Comparison of ENCODE assay signal across 9 cellular contexts in the genomic region with DNA sequence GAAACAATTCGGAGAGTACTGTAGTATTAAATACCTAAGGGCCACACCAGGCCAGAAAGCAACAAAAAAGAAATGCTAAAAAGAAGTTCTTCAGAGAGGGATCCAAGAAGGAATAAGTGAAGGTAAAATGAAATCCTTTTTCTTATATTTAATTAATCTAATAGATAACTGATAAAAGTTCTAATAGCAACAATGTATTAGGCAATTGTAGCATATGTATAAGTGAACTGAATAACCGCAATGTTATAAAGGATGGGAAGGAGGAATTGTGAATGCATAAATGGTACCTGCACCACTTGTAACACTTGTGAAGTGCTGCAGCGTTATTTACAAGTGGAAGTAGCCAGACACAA. TPM values are rescaled to one million over a fixed set of nuclear protein-coding genes. Genes with fewer than 3 reads are reported as not detected.
A peak's percentile ranks its signal among the peaks of the same experiment; 100 is the strongest.
DNase-seq lines count a peak whose midpoint lies in the region; ATAC-seq, FAIRE-seq and TF ChIP-seq lines count a peak whose summit lies in the region.
"Had no signal": no experiment of that assay in that cellular context is flagged by ENCODE, and none has a peak within 500 bp of the region (broad histone marks: within the 10 kb centered on the region; RNA-seq: fewer than 3 reads in every experiment).

No MANE protein-coding gene starts in this region.

- H3K9ac ChIP-seq in SK-N-SH (peak overlapping the region; percentile 23; the same call in 1 of the 2 replicates), GM12878 (ENCODE audit: control insufficient read depth, insufficient read depth, low read length) (peak overlapping the region; percentile 74), neuronal stem cell (ENCODE audit: low read depth, low read length, poor library complexity) (no peak overlapping the region)

- intact Hi-C loops in GM12878 (cut with micrococcal nuclease; ENCODE audit: unreplicated experiment), result loop anchor here (1.0 to 5.0 kb wide), 6 partner anchors 12 to 358 kb away; partner anchors contain the start of gene KCMF1

- no peak overlapping the region for H2AK5ac ChIP-seq in neuronal stem cell (ENCODE audit: low read depth, low read length)

- POLR2A ChIA-PET in SK-N-SH (lab: Yijun Ruan, JAX), result no interaction called here
- POLR2A ChIA-PET in GM12878 (lab: Charles Lee), result interaction anchor here (6.1 to 7.0 kb wide), 2 partner anchors 13 to 19 kb away, joined by 43 to 79 read pairs; no protein-coding TSS in a partner anchor

- TF ChIP-seq EP300 in SK-N-SH (IDR thresholded peaks at IDR 0.05; ENCODE audit: borderline replicate concordance in 1 of 2, low read depth in 1 of 2, low read length in 1 of 2), result no peak
- no peak for TF ChIP-seq EP300 in GM12878 (IDR thresholded peaks at IDR 0.05; ENCODE audit: borderline replicate concordance in 1 of 2, control insufficient read depth in 1 of 2, low read depth in 2 of 2, low read length in 2 of 2)

- H3K79me2 ChIP-seq in SK-N-SH (ENCODE audit: insufficient read depth) (peaks cover 7% of the 10 kb centered on the region; the same call in 1 of the 2 replicates), GM12878 (ENCODE audit: control insufficient read depth, insufficient read depth, low read length) (peaks cover 26% of the 10 kb centered on the region)

- H3K23ac ChIP-seq in neuronal stem cell (ENCODE audit: low read depth, low read length, poor library complexity), result no peak overlapping the region

- DNase-seq in SK-N-SH (no peak), GM12878 (ENCODE audit: low read depth, low spot score) (no peak), neuronal stem cell (ENCODE audit: low spot score) (no peak), COLO668 (lab: John Stamatoyannopoulos, UW; ENCODE audit: unreplicated experiment) (no peak), islet precursor cell (no peak)

- H3K4ac ChIP-seq in neuronal stem cell (ENCODE audit: low read length), result no peak overlapping the region

- no peak for FAIRE-seq in GM12878 (lab: Jason Lieb, UNC)

- H2BK5ac ChIP-seq in neuronal stem cell (ENCODE audit: low read length), result no peak overlapping the region

- H3K9me2 ChIP-seq in SK-N-SH, result no peaks in the 10 kb centered on the region

- H3K14ac ChIP-seq in neuronal stem cell (ENCODE audit: low read length), result no peak overlapping the region

- no peaks in the 10 kb centered on the region for H3K9me3 Mint-ChIP-seq in IgD-negative memory B cell

- BruUV-seq in GM12878 (replicated peaks; lab: Mats Ljungman, UMichigan), result TSS peak; percentile 75

- H3F3A ChIP-seq in SK-N-SH (replicated peaks; ENCODE audit: insufficient read depth), result peaks cover 24% of the 10 kb centered on the region

- no peaks in the 10 kb centered on the region for H3K27me3 Mint-ChIP-seq in IgD-negative memory B cell

- SMC1A ChIA-PET in GM12878 (lab: Charles Lee; ENCODE audit: uncharacterized antibody, unreplicated experiment), result interaction anchor here (0.5 to 7.9 kb wide), 10 partner anchors 15 to 434 kb away, joined by 3 to 190 read pairs (median 11); partner anchors contain the start of gene TMSB10

- H3K4me1 ChIP-seq in SK-N-SH (ENCODE audit: control insufficient read depth in 1 of 2, insufficient read depth in 2 of 2, low read depth in 1 of 2, low read length in 1 of 2), result peaks cover 5 to 13% of the 10 kb centered on the region in 2 experiments; a peak in 2 of 4 replicates
- H3K4me1 ChIP-seq in GM12878 (ENCODE audit: control insufficient read depth, insufficient read depth, low read length), result peaks cover 33% of the 10 kb centered on the region
- peaks cover 0 to 9% of the 10 kb centered on the region in 2 donors for H3K4me1 ChIP-seq in neuronal stem cell (ENCODE audit: control insufficient read depth in 2 of 2, insufficient read depth in 1 of 2, low read depth in 1 of 2, low read length in 2 of 2)

- TF ChIP-seq RAD21 in SK-N-SH (IDR thresholded peaks at IDR 0.05; ENCODE audit: low read length) (no peak), GM12878 (IDR thresholded peaks at IDR 0.05; ENCODE audit: insufficient read depth, low read depth, low read length) (no peak)

- H3K9me3 ChIP-seq in SK-N-SH, result no peaks in the 10 kb centered on the region
- H3K9me3 ChIP-seq in GM12878 (replicated peaks; ENCODE audit: control insufficient read depth, insufficient read depth, low read length), result no peaks in the 10 kb centered on the region
- H3K9me3 ChIP-seq in neuronal stem cell (replicated peaks in 1 of 2; ENCODE audit: control insufficient read depth in 2 of 2, insufficient read depth in 1 of 2, low read depth in 1 of 2, low read length in 2 of 2), result no peaks in the 10 kb centered on the region
- H3K9me3 ChIP-seq: thyroid gland had no signal

- H3K4me3 ChIP-seq in SK-N-SH (ENCODE audit: low read depth in 2 of 2, low read length in 1 of 2) (peak overlapping the region in 1 of 2 experiments; percentile 60; a peak in 2 of 4 replicates), GM12878 (peak overlapping the region; percentile 71), neuronal stem cell (ENCODE audit: low read length in 2 of 2) (no peak overlapping the region)

- 45% methylated on average over 3 of the region's 3 CpGs for WGBS in SK-N-SH (ENCODE audit: low lambda C conversion rate)
- WGBS in GM12878 (ENCODE audit: insufficient coverage, insufficient replicate concordance, low lambda C conversion rate, missing lambda C conversion rate), result 39% methylated on average over 3 of the region's 3 CpGs
- no CpG with 5 or more reads among the region's 3 CpGs for WGBS in neuronal stem cell (ENCODE audit: extremely low coverage in 2 of 2, insufficient read length in 2 of 2, insufficient replicate concordance in 1 of 2), 2 donors

- no peak overlapping the region for H2BK12ac ChIP-seq in neuronal stem cell (ENCODE audit: low read length)

- RAD21 ChIA-PET in GM12878 (lab: Charles Lee; ENCODE audit: unreplicated experiment), result interaction anchor here (1.3 to 7.9 kb wide), 8 partner anchors 15 to 472 kb away, joined by 3 to 160 read pairs (median 58); partner anchors contain the start of genes KCMF1 and TMSB10

- H3K18ac ChIP-seq in neuronal stem cell (ENCODE audit: low read length), result no peak overlapping the region

- H2BK120ac ChIP-seq in neuronal stem cell (ENCODE audit: low read depth, low read length), result no peak overlapping the region

- H4K20me1 ChIP-seq in SK-N-SH (ENCODE audit: insufficient read depth) (no peaks in the 10 kb centered on the region), GM12878 (ENCODE audit: control insufficient read depth, insufficient read depth) (no peaks in the 10 kb centered on the region)

- H3K4me1 Mint-ChIP-seq in IgD-negative memory B cell, result peaks cover 27 to 42% (median 33%) of the 10 kb centered on the region in 3 donors

- H2BK15ac ChIP-seq in neuronal stem cell (ENCODE audit: low read length), result no peak overlapping the region

- ATAC-seq in SK-N-SH treated with all-trans-retinoic acid at 6 μM for 48 hours (no peak), GM12878 (no peak), GM19351 (IDR thresholded peaks at IDR 0.05; ENCODE audit: unreplicated experiment) (no peak)

- no peak for TF ChIP-seq POLR2A in GM12878 (IDR thresholded peaks at IDR 0.05; ENCODE audit: low read depth, low read length)

- H3K27ac ChIP-seq in SK-N-SH (ENCODE audit: low read depth in 2 of 2, low read length in 1 of 2) (peak overlapping the region in 1 of 2 experiments; percentile 36; a peak in 1 of 4 replicates), GM12878 (ENCODE audit: control insufficient read depth, insufficient read depth) (peak overlapping the region; percentile 70), neuronal stem cell (replicated peaks; ENCODE audit: low read length) (no peak overlapping the region)
- H3K27ac ChIP-seq: thyroid gland had no signal

- peaks cover 4% of the 10 kb centered on the region for H3K36me3 Mint-ChIP-seq in IgD-negative memory B cell

- TF ChIP-seq CTCF in SK-N-SH (IDR thresholded peaks at IDR 0.05) (no peak), GM12878 (IDR thresholded peaks at IDR 0.05 in 2 of 3, conservative IDR thresholded peaks at IDR 0.05 in 1 of 3; ENCODE audit: control insufficient read depth in 2 of 3, extremely low read depth in 1 of 3, insufficient read depth in 1 of 3, low read depth in 3 of 3, low read length in 3 of 3) (no peak)

- CTCF ChIA-PET in SK-N-SH (lab: Yijun Ruan, JAX), result interaction anchor here (0.8 to 2.8 kb wide), 14 partner anchors 8 to 436 kb away, joined by 3 to 78 read pairs (median 14); partner anchors contain the start of genes KCMF1 and TMSB10
- CTCF ChIA-PET in GM12878 (lab: Yijun Ruan, JAX), result interaction anchor here (1.9 to 7.9 kb wide), 12 partner anchors 15 to 434 kb away, joined by 6 to 275 read pairs (median 20); no protein-coding TSS in a partner anchor

- H2AFZ ChIP-seq in SK-N-SH (ENCODE audit: low read depth), result peak overlapping the region; percentile 84; the same call in 1 of the 2 replicates
- peak overlapping the region; percentile 93; the same call in 1 of the 2 replicates for H2AFZ ChIP-seq in GM12878 (ENCODE audit: control insufficient read depth, low read depth, low read length)
- H2AFZ ChIP-seq in neuronal stem cell (ENCODE audit: low read length), result peak overlapping the region; percentile 96

- peak overlapping the region; percentile 97 to 100 (median 99) for H3K4me3 Mint-ChIP-seq in IgD-negative memory B cell

- in situ Hi-C loops in GM12878 (cut with MboI), result loop anchor here (5.0 to 25.0 kb wide), 4 partner anchors 85 to 1510 kb away; partner anchors contain the start of gene KDM3A

- H3K36me3 ChIP-seq in SK-N-SH (replicated peaks in 1 of 2; ENCODE audit: control insufficient read depth in 1 of 2, insufficient read depth in 2 of 2, low read length in 1 of 2) (no peaks in the 10 kb centered on the region), GM12878 (ENCODE audit: control insufficient read depth in 2 of 2, insufficient read depth in 2 of 2, low read length in 1 of 2) (no peaks in the 10 kb centered on the region), neuronal stem cell (replicated peaks in 1 of 2; ENCODE audit: control insufficient read depth in 2 of 2, insufficient read depth in 2 of 2, low read length in 2 of 2) (no peaks in the 10 kb centered on the region)
- H3K36me3 ChIP-seq: thyroid gland had no signal

- peak overlapping the region in 2 of 3 donors; percentile 87 to 98 for H3K27ac Mint-ChIP-seq in IgD-negative memory B cell

- H3K79me1 ChIP-seq in neuronal stem cell (ENCODE audit: low read depth, low read length), result no peaks in the 10 kb centered on the region

- H3K27me3 ChIP-seq in SK-N-SH (ENCODE audit: insufficient read depth), result no peaks in the 10 kb centered on the region
- H3K27me3 ChIP-seq in GM12878 (replicated peaks in 1 of 2; ENCODE audit: control insufficient read depth in 2 of 2, insufficient read depth in 2 of 2, low read length in 1 of 2), result no peaks in the 10 kb centered on the region
- no peaks in the 10 kb centered on the region for H3K27me3 ChIP-seq in neuronal stem cell (ENCODE audit: control insufficient read depth in 3 of 3, insufficient read depth in 3 of 3, low read depth in 1 of 3, low read length in 3 of 3)
- H3K27me3 ChIP-seq: thyroid gland had no signal

- no peak overlapping the region for H4K91ac ChIP-seq in neuronal stem cell (ENCODE audit: low read depth, low read length, poor library complexity)

- H3K4me2 ChIP-seq in SK-N-SH (peak overlapping the region; percentile 82; the same call in 1 of the 2 replicates), GM12878 (ENCODE audit: control insufficient read depth, insufficient read depth) (peak overlapping the region; percentile 93), neuronal stem cell (ENCODE audit: insufficient read depth, low read length, poor library complexity, severe bottlenecking) (no peak overlapping the region)

- no peak overlapping the region for H4K8ac ChIP-seq in neuronal stem cell (ENCODE audit: low read depth, low read length)

RNA-seq across cellular contexts. Expression of gene TMSB10, which starts 21.8 kb away (rescaled TPM):
- polyA plus RNA-seq in SK-N-SH (2012; rRNA removed) (3,924 and 7,920 TPM in 2 replicates), IgD-negative memory B cell (6,394 TPM), GM12878 (2011; rRNA removed) (1,406 and 1,750 TPM in 2 replicates), GM12878 (2014; fragmentation: Illumina TruSeq; extraction: Trizol) (3,467 and 4,619 TPM in 2 replicates), GM12878 (2014; fragmentation: Nextera tagmentation; extraction: Ambion mirVana) (1,000 to 10,000 TPM; 2,817 to 3,116 TPM), GM12878 (2014; rRNA removed) (3,894 and 4,860 TPM in 2 replicates), GM12878 (2016; fragmentation: Nextera tagmentation; extraction: Ambion mirVana) (1,000 to 10,000 TPM; 3,322 to 3,441 TPM)
- 5,618 and 8,173 TPM in 2 replicates for polyA plus RNA-seq in SK-N-SH (2012; cell fraction: cytosol; rRNA removed)
- polyA plus RNA-seq in SK-N-SH (2012; cell fraction: nucleus; rRNA removed), result 1,784 and 3,464 TPM in 2 replicates
- total RNA-seq in GM12878 (2013; cell fraction: nucleolus; rRNA removed), result 67.1 and 76.3 TPM in 2 replicates
- total RNA-seq in GM12878 (2014; rRNA removed) (3,507 and 4,221 TPM in 2 replicates), GM12878 (2014; rRNA removed; fragmentation: Illumina TruSeq; extraction: Trizol) (4,753 and 4,822 TPM in 2 replicates), GM12878 (2021) (2,058 and 2,139 TPM in 2 replicates)
- polyA plus RNA-seq in GM12878 (2011; ENCODE audit: low read depth), result 6,013 TPM
- polyA plus RNA-seq in GM12878 (2011; cell fraction: cytosol; rRNA removed), result 3,271 and 3,283 TPM in 2 replicates
- 1,725 and 2,378 TPM in 2 replicates for polyA plus RNA-seq in GM12878 (2011; cell fraction: nucleus; rRNA removed)
- polyA plus RNA-seq in GM12878 (2012), result 2,269 and 3,344 TPM in 2 replicates
- 292 and 578 TPM in 2 replicates for polyA minus RNA-seq in GM12878 (2011; rRNA and poly(A)+ RNA removed)
- polyA minus RNA-seq in GM12878 (2011; cell fraction: cytosol; rRNA and poly(A)+ RNA removed), result 348 and 356 TPM in 2 replicates
- polyA minus RNA-seq in GM12878 (2011; cell fraction: nucleus; rRNA and poly(A)+ RNA removed), result 66.1 and 66.3 TPM in 2 replicates
- 1,798 TPM for polyA plus RNA-seq in neuronal stem cell (2013, experiment 1 of 2)
- polyA plus RNA-seq in neuronal stem cell (2013, experiment 2 of 2), result 1,767 TPM

RNA-seq across cellular contexts. Expression of gene KCMF1, which starts 43.7 kb away (rescaled TPM):
- polyA plus RNA-seq in SK-N-SH (2012; rRNA removed), result 37.0 and 51.2 TPM in 2 replicates
- 51.9 and 60.8 TPM in 2 replicates for polyA plus RNA-seq in SK-N-SH (2012; cell fraction: cytosol; rRNA removed)
- polyA plus RNA-seq in SK-N-SH (2012; cell fraction: nucleus; rRNA removed), result 13.7 and 27.2 TPM in 2 replicates
- polyA plus RNA-seq in IgD-negative memory B cell, result 17.6 TPM
- total RNA-seq in GM12878 (2013; cell fraction: nucleolus; rRNA removed), result 33.2 and 42.8 TPM in 2 replicates
- total RNA-seq in GM12878 (2014; rRNA removed), result 38.8 and 45.1 TPM in 2 replicates
- total RNA-seq in GM12878 (2014; rRNA removed; fragmentation: Illumina TruSeq; extraction: Trizol), result 48.2 and 51.8 TPM in 2 replicates
- 77.1 and 82.5 TPM in 2 replicates for total RNA-seq in GM12878 (2021)
- polyA plus RNA-seq in GM12878 (2011; ENCODE audit: low read depth), result 20.8 TPM
- 124 and 137 TPM in 2 replicates for polyA plus RNA-seq in GM12878 (2011; rRNA removed)
- polyA plus RNA-seq in GM12878 (2011; cell fraction: cytosol; rRNA removed), result 57.2 and 79.4 TPM in 2 replicates
- 49.0 and 62.0 TPM in 2 replicates for polyA plus RNA-seq in GM12878 (2011; cell fraction: nucleus; rRNA removed)
- polyA plus RNA-seq in GM12878 (2012), result 39.3 and 61.9 TPM in 2 replicates
- 48.2 and 72.3 TPM in 2 replicates for polyA plus RNA-seq in GM12878 (2014; fragmentation: Illumina TruSeq; extraction: Trizol)
- 1 to 10 TPM; 8.4 to 9.8 TPM for polyA plus RNA-seq in GM12878 (2014; fragmentation: Nextera tagmentation; extraction: Ambion mirVana)
- polyA plus RNA-seq in GM12878 (2014; rRNA removed), result 43.1 and 47.1 TPM in 2 replicates
- polyA plus RNA-seq in GM12878 (2016; fragmentation: Nextera tagmentation; extraction: Ambion mirVana), result 10 to 100 TPM; 27.2 to 30.6 TPM
- 67.5 and 162 TPM in 2 replicates for polyA minus RNA-seq in GM12878 (2011; rRNA and poly(A)+ RNA removed)
- 26.2 and 45.2 TPM in 2 replicates for polyA minus RNA-seq in GM12878 (2011; cell fraction: cytosol; rRNA and poly(A)+ RNA removed)
- polyA minus RNA-seq in GM12878 (2011; cell fraction: nucleus; rRNA and poly(A)+ RNA removed), result 12.5 and 16.6 TPM in 2 replicates
- 41.2 TPM for polyA plus RNA-seq in neuronal stem cell (2013, experiment 1 of 2)
- polyA plus RNA-seq in neuronal stem cell (2013, experiment 2 of 2), result 37.1 TPM

RNA-seq across cellular contexts. Expression of gene TRABD2A, which starts 46.4 kb away (rescaled TPM):
- polyA plus RNA-seq in SK-N-SH (2012; rRNA removed), result 3.0 and 3.8 TPM in 2 replicates
- polyA plus RNA-seq in SK-N-SH (2012; cell fraction: cytosol; rRNA removed), result 2.4 and 3.6 TPM in 2 replicates
- 2.2 TPM in 2 replicates for polyA plus RNA-seq in SK-N-SH (2012; cell fraction: nucleus; rRNA removed)
- polyA plus RNA-seq in IgD-negative memory B cell, result 5.7 TPM
- total RNA-seq in GM12878 (2013; cell fraction: nucleolus; rRNA removed), result 17.5 and 20.8 TPM in 2 replicates
- 7.6 and 9.8 TPM in 2 replicates for total RNA-seq in GM12878 (2014; rRNA removed)
- total RNA-seq in GM12878 (2014; rRNA removed; fragmentation: Illumina TruSeq; extraction: Trizol), result 4.7 and 5.1 TPM in 2 replicates
- total RNA-seq in GM12878 (2021), result 5.0 and 5.7 TPM in 2 replicates
- polyA plus RNA-seq in GM12878 (2011; ENCODE audit: low read depth), result 0.21 TPM
- polyA plus RNA-seq in GM12878 (2011; rRNA removed), result 1.9 and 2.0 TPM in 2 replicates
- polyA plus RNA-seq in GM12878 (2011; cell fraction: cytosol; rRNA removed), result 1.8 and 2.0 TPM in 2 replicates
- 3.2 and 3.3 TPM in 2 replicates for polyA plus RNA-seq in GM12878 (2011; cell fraction: nucleus; rRNA removed)
- polyA plus RNA-seq in GM12878 (2012), result 0.39 and 0.49 TPM in 2 replicates
- 5.2 and 5.3 TPM in 2 replicates for polyA plus RNA-seq in GM12878 (2014; fragmentation: Illumina TruSeq; extraction: Trizol)
- 1 to 10 TPM; 1.4 to 2.3 TPM for polyA plus RNA-seq in GM12878 (2014; fragmentation: Nextera tagmentation; extraction: Ambion mirVana)
- polyA plus RNA-seq in GM12878 (2014; rRNA removed), result 6.1 and 6.6 TPM in 2 replicates
- polyA plus RNA-seq in GM12878 (2016; fragmentation: Nextera tagmentation; extraction: Ambion mirVana), result 1 to 10 TPM; 3.0 to 3.1 TPM
- polyA minus RNA-seq in GM12878 (2011; rRNA and poly(A)+ RNA removed), result 3.1 TPM in 2 replicates
- 1.4 TPM in 1 of 2 replicates, not detected in the other for polyA minus RNA-seq in GM12878 (2011; cell fraction: cytosol; rRNA and poly(A)+ RNA removed)
- polyA minus RNA-seq in GM12878 (2011; cell fraction: nucleus; rRNA and poly(A)+ RNA removed), result 3.4 and 3.9 TPM in 2 replicates
- polyA plus RNA-seq in neuronal stem cell (2013, experiment 1 of 2), result 11.7 TPM
- 11.8 TPM for polyA plus RNA-seq in neuronal stem cell (2013, experiment 2 of 2)
